14 cellular contexts compared by ENCODE assay signal in genomic region chr11:105937738-105938137, GRCh38.
A peak's percentile ranks its signal among the peaks of the same experiment; 100 is the strongest.
DNase-seq lines count a peak whose midpoint lies in the region; ATAC-seq and TF ChIP-seq lines count a peak whose summit lies in the region.
"Had no signal": no experiment of that assay in that cellular context is flagged by ENCODE, and none has a peak within 500 bp of the region (broad histone marks: within the 10 kb centered on the region; RNA-seq: fewer than 3 reads in every experiment).

No MANE protein-coding gene starts in this region.

- H3K4me3 Mint-ChIP-seq in CD8-positive, alpha-beta memory T cell, result no peak overlapping the region
- H3K4me3 Mint-ChIP-seq: CD8-positive, alpha-beta T cell had no signal

- no peaks in the 10 kb centered on the region for H3K79me2 ChIP-seq in mesendoderm (ENCODE audit: control insufficient read depth, insufficient read depth, low read length)

- no peak overlapping the region for H3K56ac ChIP-seq in mesendoderm (ENCODE audit: low read length)

- no peak overlapping the region for H3K18ac ChIP-seq in mesendoderm (ENCODE audit: low read length)

- no peaks in the 10 kb centered on the region for H3K36me3 Mint-ChIP-seq in CD8-positive, alpha-beta memory T cell
- H3K36me3 Mint-ChIP-seq: CD8-positive, alpha-beta T cell had no signal

- H3K27ac Mint-ChIP-seq in CD8-positive, alpha-beta memory T cell, result no peak overlapping the region
- H3K27ac Mint-ChIP-seq: CD8-positive, alpha-beta T cell had no signal

- CTCF ChIA-PET in CD8-positive, alpha-beta memory T cell (lab: Charles Lee), result no interaction called here

- no peak overlapping the region for H3K23ac ChIP-seq in mesendoderm (ENCODE audit: low read length)

- H4K8ac ChIP-seq in mesendoderm (ENCODE audit: low read depth, low read length), result no peak overlapping the region

- no peak overlapping the region for H3K9ac ChIP-seq in mesendoderm (ENCODE audit: low read length)

- POLR2A ChIA-PET in CD8-positive, alpha-beta memory T cell (lab: Charles Lee), result no interaction called here

- no peaks in the 10 kb centered on the region for H3K4me1 Mint-ChIP-seq in CD8-positive, alpha-beta memory T cell

- DNase-seq in breast epithelium (ENCODE audit: low spot score in 2 of 2), result no peak
- DNase-seq in mesendoderm, result peak; percentile 11
- no peak for DNase-seq in CD8-positive, alpha-beta memory T cell
- DNase-seq in NCI-H82 treated with DMSO at 0.1 percent for 48 hours (lab: John Stamatoyannopoulos, UW; ENCODE audit: unreplicated experiment), result no peak
- DNase-seq in superior temporal gyrus (ENCODE audit: extremely low spot score), result no peak
- DNase-seq: activated naive CD4-positive, alpha-beta T cell treated with anti-CD3 and anti-CD28 coated beads, Interleukin-2, amount 50 U/mL, for 16 hours; CD8-positive, alpha-beta T cell; effector CD4-positive, alpha-beta T cell; SJCRH30; stimulated activated naive CD4-positive, alpha-beta T cell had no signal

- H3K4ac ChIP-seq in mesendoderm (ENCODE audit: low read depth, low read length), result no peak overlapping the region

- peaks cover 0 to 2% of the 10 kb centered on the region in 2 donors for H3K27me3 Mint-ChIP-seq in CD8-positive, alpha-beta memory T cell

- H3K9me3 ChIP-seq in breast epithelium, result no peaks in the 10 kb centered on the region
- H3K9me3 ChIP-seq in CD8-positive, alpha-beta memory T cell (ENCODE audit: low read length), result no peaks in the 10 kb centered on the region
- H3K9me3 ChIP-seq: SJCRH30 had no signal

- no peak for TF ChIP-seq CTCF in breast epithelium (IDR thresholded peaks at IDR 0.05)

- H3K27me3 ChIP-seq in breast epithelium, result no peaks in the 10 kb centered on the region
- H3K27me3 ChIP-seq in mesendoderm (ENCODE audit: insufficient read depth, low read length, poor library complexity), result no peaks in the 10 kb centered on the region
- H3K27me3 ChIP-seq in CD8-positive, alpha-beta memory T cell (ENCODE audit: insufficient read depth, low read length, poor library complexity, severe bottlenecking), result no peaks in the 10 kb centered on the region
- H3K27me3 ChIP-seq: SJCRH30 had no signal

- H3K27ac ChIP-seq in breast epithelium (peak overlapping the region; percentile 0 to 8), mesendoderm (ENCODE audit: low read depth, low read length) (no peak overlapping the region)
- H3K27ac ChIP-seq in CD8-positive, alpha-beta memory T cell (ENCODE audit: low read depth, low read length), result no peak overlapping the region
- H3K27ac ChIP-seq: SJCRH30 had no signal

- no peak for TF ChIP-seq POLR2A in breast epithelium (IDR thresholded peaks at IDR 0.05)

- no peaks in the 10 kb centered on the region for H3K36me3 ChIP-seq in breast epithelium
- H3K36me3 ChIP-seq in mesendoderm (ENCODE audit: control insufficient read depth, insufficient read depth, low read length), result no peaks in the 10 kb centered on the region
- H3K36me3 ChIP-seq in CD8-positive, alpha-beta memory T cell (ENCODE audit: insufficient read depth, low read length), result no peaks in the 10 kb centered on the region
- H3K36me3 ChIP-seq: SJCRH30 had no signal

- H2BK5ac ChIP-seq in mesendoderm (ENCODE audit: low read length), result no peak overlapping the region

- no peak overlapping the region for H2BK15ac ChIP-seq in mesendoderm (replicated peaks; ENCODE audit: low read depth)

- H2BK120ac ChIP-seq in mesendoderm (ENCODE audit: low read depth, low read length), result no peak overlapping the region

- H3K4me1 ChIP-seq in breast epithelium (no peaks in the 10 kb centered on the region), mesendoderm (ENCODE audit: control insufficient read depth, low read depth, low read length) (no peaks in the 10 kb centered on the region)
- no peaks in the 10 kb centered on the region for H3K4me1 ChIP-seq in CD8-positive, alpha-beta memory T cell (ENCODE audit: insufficient read depth, low read length)
- H3K4me1 ChIP-seq: SJCRH30 had no signal

- no CpG with 5 or more reads among the region's 2 CpGs for WGBS in mesendoderm (ENCODE audit: extremely low coverage, insufficient coverage, low lambda C conversion rate)

- no peak overlapping the region for H3K4me3 ChIP-seq in breast epithelium
- no peak overlapping the region for H3K4me3 ChIP-seq in mesendoderm (ENCODE audit: low read length)
- no peak overlapping the region for H3K4me3 ChIP-seq in CD8-positive, alpha-beta memory T cell (ENCODE audit: low read length)
- H3K4me3 ChIP-seq: K562, SJCRH30 had no signal

- no peaks in the 10 kb centered on the region for H3K79me1 ChIP-seq in mesendoderm (ENCODE audit: low read length)

- H3K9me3 Mint-ChIP-seq in CD8-positive, alpha-beta memory T cell, result no peaks in the 10 kb centered on the region
- H3K9me3 Mint-ChIP-seq: CD8-positive, alpha-beta T cell had no signal

- H4K5ac ChIP-seq in mesendoderm (ENCODE audit: low read length), result no peak overlapping the region

- no peak overlapping the region for H2AK5ac ChIP-seq in mesendoderm (ENCODE audit: low read length)

- no peak overlapping the region for H3K4me2 ChIP-seq in mesendoderm (ENCODE audit: low read length)

- ATAC-seq in GM18873 (IDR thresholded peaks at IDR 0.05; ENCODE audit: low FRiP score, unreplicated experiment) (peak; percentile 31), HG03439 (IDR thresholded peaks at IDR 0.05; ENCODE audit: unreplicated experiment) (peak; percentile 12), GM21737 (IDR thresholded peaks at IDR 0.05; ENCODE audit: unreplicated experiment) (no peak)
- ATAC-seq: CD8-positive, alpha-beta T cell; K562 had no signal

- intact Hi-C loops in breast epithelium (cut with DNase I; ENCODE audit: low total_unique reads), result no loop called here

Comparison
In these comparisons a context has a peak if more than half of its experiments do, and no peak if none do; other contexts are left out.
1. H3K27ac ChIP-seq: peak in breast epithelium (2 of 2); none in mesendoderm (single experiment) and CD8-positive, alpha-beta memory T cell (single experiment).